8 cellular contexts compared by ENCODE assay signal in genomic region chr17:8117367-8117979, GRCh38. TPM values are rescaled to one million over a fixed set of nuclear protein-coding genes. Genes with fewer than 3 reads are reported as not detected.
A peak's percentile ranks its signal among the peaks of the same experiment; 100 is the strongest.
DNase-seq lines count a peak whose midpoint lies in the region; ATAC-seq and TF ChIP-seq lines count a peak whose summit lies in the region.

No MANE protein-coding gene starts in this region.

- H3K4me2 ChIP-seq in BLaER1 treated with 17β-estradiol and CSF1 and Interleukin-3, amounts not matched to agents 10 nM and 100 nM, result peak overlapping the region; percentile 91 to 100 (median 99)

- peaks cover 2 to 30% (median 18%) of the 10 kb centered on the region in 11 experiments; a peak in 18 of 22 replicates for H4K20me1 ChIP-seq in BLaER1 treated with 17β-estradiol and CSF1 and Interleukin-3, amounts not matched to agents 10 nM and 100 nM

- TF ChIP-seq CTCF in choroid plexus epithelial cell (conservative IDR thresholded peaks at IDR 0.05; ENCODE audit: low read depth, low read length), result no peak
- TF ChIP-seq CTCF in nephron (IDR thresholded peaks at IDR 0.05; ENCODE audit: unreplicated experiment in 3 of 3), result no peak

- peak overlapping the region; percentile 52 to 79 (median 65); a peak in 19 of 22 replicates for H3K9ac ChIP-seq in BLaER1 treated with 17β-estradiol and CSF1 and Interleukin-3, amounts not matched to agents 10 nM and 100 nM

- peak overlapping the region; percentile 57 to 79 (median 69) for H3K4me3 ChIP-seq in BLaER1 treated with 17β-estradiol and CSF1 and Interleukin-3, amounts not matched to agents 10 nM and 100 nM
- H3K4me3 ChIP-seq in choroid plexus epithelial cell (ENCODE audit: low read depth, low read length), result peak overlapping the region; percentile 60

- H3K36me3 ChIP-seq in BLaER1 treated with 17β-estradiol and CSF1 and Interleukin-3, amounts not matched to agents 10 nM and 100 nM, result no peaks in the 10 kb centered on the region

- peaks cover 4% of the 10 kb centered on the region for H3K36me3 Mint-ChIP-seq in IgD-negative memory B cell
- H3K36me3 Mint-ChIP-seq in nephron (ENCODE audit: low read depth), result no peaks in the 10 kb centered on the region

- H3K4me1 ChIP-seq in BLaER1 treated with 17β-estradiol and CSF1 and Interleukin-3, amounts not matched to agents 10 nM and 100 nM, result peaks cover 29 to 48% (median 38%) of the 10 kb centered on the region in 10 experiments

- H3K4me3 Mint-ChIP-seq in IgD-negative memory B cell (peak overlapping the region; percentile 87 to 100 (median 98)), nephron (peak overlapping the region; percentile 93 to 98 (median 97))

- peaks cover 26 to 31% (median 28%) of the 10 kb centered on the region in 3 donors for H3K4me1 Mint-ChIP-seq in IgD-negative memory B cell
- peaks cover 29% of the 10 kb centered on the region for H3K4me1 Mint-ChIP-seq in nephron

- H3K27me3 Mint-ChIP-seq in IgD-negative memory B cell (peaks cover 44% of the 10 kb centered on the region), nephron (ENCODE audit: low read depth) (peaks cover 91% of the 10 kb centered on the region)

- H3K27ac Mint-ChIP-seq in IgD-negative memory B cell (peak overlapping the region in 1 of 3 donors; percentile 100), nephron (no peak overlapping the region)

- H3K27me3 ChIP-seq in BLaER1 treated with 17β-estradiol and CSF1 and Interleukin-3, amounts not matched to agents 10 nM and 100 nM, result peaks cover 56 to 85% (median 78%) of the 10 kb centered on the region in 11 experiments

- H3K9me3 ChIP-seq in BLaER1 treated with 17β-estradiol and CSF1 and Interleukin-3, amounts not matched to agents 10 nM and 100 nM (replicated peaks in 1 of 11), result no peaks in the 10 kb centered on the region

- H3K9me3 Mint-ChIP-seq in IgD-negative memory B cell (peaks cover 0 to 5% (median 0%) of the 10 kb centered on the region in 3 donors), nephron (no peaks in the 10 kb centered on the region)

- H3K27ac ChIP-seq in BLaER1 treated with 17β-estradiol and CSF1 and Interleukin-3, amounts not matched to agents 10 nM and 100 nM, result no peak overlapping the region

- DNase-seq in choroid plexus epithelial cell (ENCODE audit: low read depth) (no peak), mesenteric fat pad (ENCODE audit: low spot score) (no peak), NCI-H1092 (lab: John Stamatoyannopoulos, UW) (no peak), NCI-H2171 (lab: John Stamatoyannopoulos, UW) (no peak)

- no peak for ATAC-seq in GM19395 (IDR thresholded peaks at IDR 0.05; ENCODE audit: unreplicated experiment)

RNA-seq across cellular contexts. Expression of gene ALOXE3, which starts 0.8 kb away (rescaled TPM):
- polyA plus RNA-seq in IgD-negative memory B cell, result not detected
- not detected for total RNA-seq in mesenteric fat pad

RNA-seq across cellular contexts. Expression of gene HES7, which starts 6.4 kb away (rescaled TPM):
- not detected for polyA plus RNA-seq in IgD-negative memory B cell
- not detected for total RNA-seq in mesenteric fat pad

RNA-seq across cellular contexts. Expression of gene ALOX12B, which starts 30.0 kb away (rescaled TPM):
- 0.41 TPM for polyA plus RNA-seq in IgD-negative memory B cell
- not detected for total RNA-seq in mesenteric fat pad

RNA-seq across cellular contexts. Expression of gene PER1, which starts 34.7 kb away (rescaled TPM):
- 12.6 TPM for polyA plus RNA-seq in IgD-negative memory B cell
- 316 TPM for total RNA-seq in mesenteric fat pad

RNA-seq across cellular contexts. Expression of gene VAMP2, which starts 45.3 kb away (rescaled TPM):
- 83.7 TPM for polyA plus RNA-seq in IgD-negative memory B cell
- 52.4 TPM for total RNA-seq in mesenteric fat pad
